In genomic region chr1:33351281-33351660, GRCh38 we compare ENCODE assay signal across 21 cellular contexts. TPM values are rescaled to one million over a fixed set of nuclear protein-coding genes. Genes with fewer than 3 reads are reported as not detected.
A peak's percentile ranks its signal among the peaks of the same experiment; 100 is the strongest.
DNase-seq lines count a peak whose midpoint lies in the region; ATAC-seq and TF ChIP-seq lines count a peak whose summit lies in the region.
"Had no signal": no experiment of that assay in that cellular context is flagged by ENCODE, and none has a peak within 500 bp of the region (broad histone marks: within the 10 kb centered on the region; RNA-seq: fewer than 3 reads in every experiment).

No MANE protein-coding gene starts in this region.

- H3K9me3 ChIP-seq in upper lobe of right lung (no peaks in the 10 kb centered on the region), prostate gland (no peaks in the 10 kb centered on the region)
- H3K9me3 ChIP-seq: psoas muscle had no signal

- WGBS in prostate gland, result 78% methylated on average over 6 of the region's 6 CpGs

- no peaks in the 10 kb centered on the region for H3K9me3 Mint-ChIP-seq in stimulated activated naive CD8-positive, alpha-beta T cell treated with anti-CD3 and anti-CD28 coated beads, Interleukin-15, Interleukin-2, amounts not matched to agents 100 ng/mL and 50 ng/mL, for 24 hours
- H3K9me3 Mint-ChIP-seq in immature natural killer cell, result no peaks in the 10 kb centered on the region
- H3K9me3 Mint-ChIP-seq: HFFc6 had no signal

- no peak for DNase-seq in stimulated activated naive CD8-positive, alpha-beta T cell treated with anti-CD3 and anti-CD28 coated beads, Interleukin-15, Interleukin-2, amounts not matched to agents 100 U/mL and 50 U/mL, for 24 hours
- DNase-seq in immature natural killer cell (no peak), upper lobe of right lung (no peak), prostate gland (ENCODE audit: low spot score) (no peak), medulla oblongata (ENCODE audit: extremely low spot score) (no peak), NCI-H1105 treated with DMSO at 0.1 percent for 48 hours (lab: John Stamatoyannopoulos, UW) (no peak)
- DNase-seq: activated CD4-positive, alpha-beta T cell treated with anti-CD3 and anti-CD28 coated beads, Interleukin-2, amount 50 U/mL, for 1 hour; cerebellar nuclear complex; EL; HFFc6; NCI-H2029; psoas muscle had no signal

- peaks cover 29% of the 10 kb centered on the region for H3K4me1 ChIP-seq in upper lobe of right lung
- peaks cover 9% of the 10 kb centered on the region for H3K4me1 ChIP-seq in prostate gland (replicated peaks)

- ATAC-seq in stimulated activated naive CD8-positive, alpha-beta T cell treated with anti-CD3 and anti-CD28 coated beads, Interleukin-15, Interleukin-2, amounts not matched to agents 100 U/mL and 50 U/mL, for 24 hours, result no peak
- no peak for ATAC-seq in upper lobe of right lung
- ATAC-seq: psoas muscle had no signal

- H3K27ac ChIP-seq in VCaP (peak overlapping the region; percentile 94), upper lobe of right lung (no peak overlapping the region), prostate gland (no peak overlapping the region)
- H3K27ac ChIP-seq: KMS-11 had no signal

- peaks cover 41% of the 10 kb centered on the region for H3K4me1 Mint-ChIP-seq in stimulated activated naive CD8-positive, alpha-beta T cell treated with anti-CD3 and anti-CD28 coated beads, Interleukin-15, Interleukin-2, amounts not matched to agents 100 ng/mL and 50 ng/mL, for 24 hours (ENCODE audit: low read depth)
- H3K4me1 Mint-ChIP-seq in immature natural killer cell, result peaks cover 38 to 43% of the 10 kb centered on the region in 2 donors

- H3K36me3 ChIP-seq in upper lobe of right lung (no peaks in the 10 kb centered on the region), prostate gland (no peaks in the 10 kb centered on the region)

- intact Hi-C loops in upper lobe of right lung (cut with DNase I) (no loop called here), prostate gland (cut with DNase I) (no loop called here)

- peaks cover 9% of the 10 kb centered on the region for H3K27me3 Mint-ChIP-seq in stimulated activated naive CD8-positive, alpha-beta T cell treated with anti-CD3 and anti-CD28 coated beads, Interleukin-15, Interleukin-2, amounts not matched to agents 100 ng/mL and 50 ng/mL, for 24 hours
- H3K27me3 Mint-ChIP-seq in immature natural killer cell (ENCODE audit: low read depth in 3 of 3), result peaks cover 2 to 12% (median 2%) of the 10 kb centered on the region in 3 donors

- TF ChIP-seq POLR2A in prostate gland (IDR thresholded peaks at IDR 0.05), result no peak

- H3K27ac Mint-ChIP-seq in stimulated activated naive CD8-positive, alpha-beta T cell treated with anti-CD3 and anti-CD28 coated beads, Interleukin-15, Interleukin-2, amounts not matched to agents 100 ng/mL and 50 ng/mL, for 24 hours, result peak overlapping the region; percentile 17
- peak overlapping the region in 2 of 6 donors; percentile 15 to 16 for H3K27ac Mint-ChIP-seq in immature natural killer cell

- H3K4me3 ChIP-seq in upper lobe of right lung (no peak overlapping the region), prostate gland (no peak overlapping the region)

- peaks cover 16% of the 10 kb centered on the region for H3K36me3 Mint-ChIP-seq in stimulated activated naive CD8-positive, alpha-beta T cell treated with anti-CD3 and anti-CD28 coated beads, Interleukin-15, Interleukin-2, amounts not matched to agents 100 ng/mL and 50 ng/mL, for 24 hours (ENCODE audit: low read depth)
- peaks cover 0 to 4% (median 0%) of the 10 kb centered on the region in 3 donors for H3K36me3 Mint-ChIP-seq in immature natural killer cell

- H3K27me3 ChIP-seq in upper lobe of right lung (no peaks in the 10 kb centered on the region), prostate gland (replicated peaks; ENCODE audit: insufficient read depth) (no peaks in the 10 kb centered on the region)

- peak overlapping the region; percentile 38 for H3K4me3 Mint-ChIP-seq in stimulated activated naive CD8-positive, alpha-beta T cell treated with anti-CD3 and anti-CD28 coated beads, Interleukin-15, Interleukin-2, amounts not matched to agents 100 ng/mL and 50 ng/mL, for 24 hours
- peak overlapping the region; percentile 2 to 67 (median 50) for H3K4me3 Mint-ChIP-seq in immature natural killer cell

- TF ChIP-seq CTCF in VCaP (conservative IDR thresholded peaks at IDR 0.05), result no peak
- no peak for TF ChIP-seq CTCF in upper lobe of right lung (IDR thresholded peaks at IDR 0.05)
- no peak for TF ChIP-seq CTCF in prostate gland (IDR thresholded peaks at IDR 0.05)

RNA-seq across cellular contexts. Expression of gene A3GALT2, which starts 30.4 kb away (rescaled TPM):
- polyA plus RNA-seq in immature natural killer cell, result not detected
- total RNA-seq in upper lobe of right lung (not detected), prostate gland (under 1 TPM in 1 of 2 donors, not detected in 1; 0.46 TPM)
- total RNA-seq: endothelial cell of umbilical vein; glomerular endothelial cell; HFFc6; mesenteric fat pad; psoas muscle; T-helper 1 cell treated with Interleukin-12 subunit alpha and Interleukin-12 subunit beta and Interleukin-4 antibody, amounts not matched to agents 30 ng/mL and 1 ng/mL, for 36 hours; temporal lobe had no signal
- polyA plus RNA-seq: BJ, endothelial cell of umbilical vein, psoas muscle had no signal
